Comparison of ENCODE assay signal across 11 cellular contexts in the genomic region with DNA sequence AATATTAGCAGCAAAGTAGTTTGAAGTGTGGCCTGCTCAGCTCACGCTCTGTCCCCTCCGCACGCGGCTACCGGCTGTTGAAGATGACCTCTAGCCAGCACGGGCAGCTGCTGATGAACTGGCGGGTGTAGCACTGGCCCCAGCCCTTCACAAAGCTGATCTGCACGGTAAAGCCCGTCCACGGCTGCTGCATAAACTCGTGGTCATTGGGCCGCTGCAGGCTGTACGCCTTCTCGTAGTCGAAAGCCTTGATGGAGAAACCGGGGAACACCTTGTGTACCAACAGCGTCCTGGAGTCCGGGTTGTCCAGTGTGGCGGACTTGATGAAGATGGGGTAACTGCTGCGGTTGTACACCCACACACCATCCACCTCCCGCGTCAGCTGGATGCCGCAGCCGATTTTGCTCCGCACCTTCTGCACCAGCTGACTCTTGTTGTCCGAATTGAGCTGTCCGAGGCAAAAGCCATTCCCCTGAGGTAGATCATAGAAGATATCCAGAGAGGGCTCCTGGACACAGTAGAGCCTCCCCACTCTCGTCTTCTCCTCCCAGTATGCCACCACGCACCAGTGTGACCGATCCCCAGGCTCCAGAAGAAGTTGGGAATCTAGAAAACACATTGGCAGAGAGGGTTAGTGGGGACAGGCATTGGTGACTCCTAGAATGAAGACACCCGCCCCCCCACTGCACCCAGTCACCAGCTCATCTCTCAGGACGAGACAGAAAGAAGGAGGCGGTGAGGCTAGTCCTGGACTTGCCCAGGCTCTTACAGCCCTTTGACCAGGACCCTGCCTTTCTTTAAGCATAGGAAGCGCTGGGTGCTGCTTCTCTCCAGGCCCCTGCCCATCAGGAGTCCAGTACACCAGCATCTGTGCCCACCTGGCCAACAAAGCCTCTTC. TPM values are rescaled to one million over a fixed set of nuclear protein-coding genes. Genes with fewer than 3 reads are reported as not detected.
DNase-seq lines count a peak whose midpoint lies in the region; ATAC-seq and TF ChIP-seq lines count a peak whose summit lies in the region.
"Had no signal": no experiment of that assay in that cellular context is flagged by ENCODE, and none has a peak within 500 bp of the region (broad histone marks: within the 10 kb centered on the region; RNA-seq: fewer than 3 reads in every experiment).

No MANE protein-coding gene starts in this region.

- H3F3A ChIP-seq in PC-9 (ENCODE audit: insufficient read depth, low read depth) = peaks cover 11% of the 10 kb centered on the region; the same call in 1 of the 2 replicates

- CTCF ChIA-PET in HEK293 (lab: Yijun Ruan, JAX) = interaction anchor here (0.7 to 1.6 kb wide), 4 partner anchors 26 to 210 kb away, joined by 3 read pairs; no protein-coding TSS in a partner anchor
- CTCF ChIA-PET in PC-9 (lab: Charles Lee) = no interaction called here

- 0 out of 2 replicates have a peak overlapping the region, but pooled peaks have one; percentile 31 for H3K27ac ChIP-seq in HEK293 (ENCODE audit: extremely low read depth, low read depth, low read length)
- H3K27ac ChIP-seq in PC-9 = no peak overlapping the region

- H3K36me3 ChIP-seq in HEK293 (ENCODE audit: control insufficient read depth in 2 of 2, insufficient read depth in 1 of 2, low read length in 2 of 2) (peaks cover 13 to 52% of the 10 kb centered on the region in 2 experiments), adipocyte (ENCODE audit: control insufficient read depth, insufficient read depth, low read length, severe bottlenecking) (peaks cover 24% of the 10 kb centered on the region), skeletal muscle satellite cell (ENCODE audit: insufficient read depth, low read length) (peaks cover 47% of the 10 kb centered on the region), PC-9 (ENCODE audit: low read depth) (no peaks in the 10 kb centered on the region)

- no peak for ATAC-seq in HG02884 (IDR thresholded peaks at IDR 0.05; ENCODE audit: unreplicated experiment)
- ATAC-seq: stimulated activated naive CD8-positive, alpha-beta T cell treated with anti-CD3 and anti-CD28 coated beads, Interleukin-15, Interleukin-2, amounts not matched to agents 100 U/mL and 50 U/mL, for 24 hours had no signal

- H3K4me1 ChIP-seq in HEK293 (ENCODE audit: control insufficient read depth, insufficient read depth, low read length) (peaks cover 29% of the 10 kb centered on the region), adipocyte (ENCODE audit: control insufficient read depth, insufficient read depth, low read length) (peaks cover 51% of the 10 kb centered on the region), skeletal muscle satellite cell (ENCODE audit: control insufficient read depth, insufficient read depth, low read length) (peaks cover 58% of the 10 kb centered on the region), PC-9 (replicated peaks; ENCODE audit: insufficient read depth) (no peaks in the 10 kb centered on the region)

- no peaks in the 10 kb centered on the region for H3K9me2 ChIP-seq in PC-9 (ENCODE audit: insufficient read depth)

- POLR2A ChIA-PET in HEK293 (lab: Yijun Ruan, JAX) (interaction anchor here (0.5 to 1.1 kb wide), 3 partner anchors 30 to 142 kb away, joined by 3 to 5 read pairs (median 3); no protein-coding TSS in a partner anchor), PC-9 (lab: Charles Lee; ENCODE audit: unreplicated experiment) (interaction anchor here (0.7 kb wide), 1 partner anchor 53 kb away, joined by 12 read pairs; no protein-coding TSS in a partner anchor)

- H3K9ac ChIP-seq in adipocyte (ENCODE audit: low read length) (peak overlapping the region; percentile 67), skeletal muscle satellite cell (ENCODE audit: low read depth, low read length) (peak overlapping the region; percentile 39)

- H4K20me1 ChIP-seq in PC-9 (ENCODE audit: insufficient read depth) = peaks cover 31% of the 10 kb centered on the region

- H3K9me3 ChIP-seq in HEK293 (ENCODE audit: control insufficient read depth, insufficient read depth, low read depth, low read length) = no peaks in the 10 kb centered on the region
- no peaks in the 10 kb centered on the region for H3K9me3 ChIP-seq in adipocyte (ENCODE audit: control insufficient read depth, low read length)
- no peaks in the 10 kb centered on the region for H3K9me3 ChIP-seq in skeletal muscle satellite cell (replicated peaks; ENCODE audit: low read length)
- H3K9me3 ChIP-seq in PC-9 (ENCODE audit: insufficient read depth, low read depth) = no peaks in the 10 kb centered on the region

- no TSS peak for BruUV-seq in PC-9 (replicated peaks; lab: Mats Ljungman, UMichigan)

- H3K4me2 ChIP-seq in skeletal muscle satellite cell (ENCODE audit: low read length) (peak overlapping the region; percentile 39), PC-9 (no peak overlapping the region)

- peaks cover 22% of the 10 kb centered on the region for H3K79me2 ChIP-seq in PC-9 (ENCODE audit: low read depth)

- DNase-seq in adipocyte (ENCODE audit: low read depth) (no peak), kidney tubule cell (ENCODE audit: low spot score) (peak; percentile 2), NCI-H2196 (lab: John Stamatoyannopoulos, UW; ENCODE audit: unreplicated experiment) (no peak), PC-9 (no peak), NCI-H2081 treated with DMSO at 0.1 percent for 48 hours (lab: John Stamatoyannopoulos, UW) (no peak)
- DNase-seq: activated B cell treated with CpG ODN at 0.5 μM for 24 hours; NCI-H526 treated with DMSO at 0.1 percent for 48 hours; stimulated activated naive CD8-positive, alpha-beta T cell treated with anti-CD3 and anti-CD28 coated beads, Interleukin-15, Interleukin-2, amounts not matched to agents 100 U/mL and 50 U/mL, for 24 hours had no signal

- intact Hi-C loops in PC-9 (cut with micrococcal nuclease; ENCODE audit: unreplicated experiment) = no loop called here

- TF ChIP-seq CTCF in HEK293 (tag by site-specific recombination; IDR thresholded peaks at IDR 0.05) (no peak), PC-9 (conservative IDR thresholded peaks at IDR 0.05) (no peak)

- H3K27me3 ChIP-seq in adipocyte (replicated peaks; ENCODE audit: control insufficient read depth, insufficient read depth, low read length) (no peaks in the 10 kb centered on the region), skeletal muscle satellite cell (ENCODE audit: control insufficient read depth, insufficient read depth, low read length) (no peaks in the 10 kb centered on the region), PC-9 (ENCODE audit: insufficient read depth, low read depth) (no peaks in the 10 kb centered on the region)

- no peak overlapping the region for H2AFZ ChIP-seq in PC-9

- H3K4me3 ChIP-seq in HEK293 (ENCODE audit: low read depth, low read length) (no peak overlapping the region), adipocyte (ENCODE audit: low read length) (peak overlapping the region; percentile 71), skeletal muscle satellite cell (ENCODE audit: low read length) (peak overlapping the region; percentile 7), PC-9 (no peak overlapping the region)

TF ChIP-seq in HEK293, 187 proteins besides CTCF, POLR2A, EP300 and RAD21 (continues in another document):
- TF ChIP-seq ZNF560 (tag by site-specific recombination; IDR thresholded peaks at IDR 0.05; ENCODE audit: borderline replicate concordance) (no peak), ZNF324 (tag by site-specific recombination; IDR thresholded peaks at IDR 0.05) (no peak), ZNF768 (tag by site-specific recombination; IDR thresholded peaks at IDR 0.05) (no peak), ZNF677 (tag by site-specific recombination; IDR thresholded peaks at IDR 0.05) (no peak), ZSCAN16 (tag by site-specific recombination; IDR thresholded peaks at IDR 0.05) (no peak), ZNF473 (tag by site-specific recombination; IDR thresholded peaks at IDR 0.05) (no peak)
- TF ChIP-seq, protein P1, sequence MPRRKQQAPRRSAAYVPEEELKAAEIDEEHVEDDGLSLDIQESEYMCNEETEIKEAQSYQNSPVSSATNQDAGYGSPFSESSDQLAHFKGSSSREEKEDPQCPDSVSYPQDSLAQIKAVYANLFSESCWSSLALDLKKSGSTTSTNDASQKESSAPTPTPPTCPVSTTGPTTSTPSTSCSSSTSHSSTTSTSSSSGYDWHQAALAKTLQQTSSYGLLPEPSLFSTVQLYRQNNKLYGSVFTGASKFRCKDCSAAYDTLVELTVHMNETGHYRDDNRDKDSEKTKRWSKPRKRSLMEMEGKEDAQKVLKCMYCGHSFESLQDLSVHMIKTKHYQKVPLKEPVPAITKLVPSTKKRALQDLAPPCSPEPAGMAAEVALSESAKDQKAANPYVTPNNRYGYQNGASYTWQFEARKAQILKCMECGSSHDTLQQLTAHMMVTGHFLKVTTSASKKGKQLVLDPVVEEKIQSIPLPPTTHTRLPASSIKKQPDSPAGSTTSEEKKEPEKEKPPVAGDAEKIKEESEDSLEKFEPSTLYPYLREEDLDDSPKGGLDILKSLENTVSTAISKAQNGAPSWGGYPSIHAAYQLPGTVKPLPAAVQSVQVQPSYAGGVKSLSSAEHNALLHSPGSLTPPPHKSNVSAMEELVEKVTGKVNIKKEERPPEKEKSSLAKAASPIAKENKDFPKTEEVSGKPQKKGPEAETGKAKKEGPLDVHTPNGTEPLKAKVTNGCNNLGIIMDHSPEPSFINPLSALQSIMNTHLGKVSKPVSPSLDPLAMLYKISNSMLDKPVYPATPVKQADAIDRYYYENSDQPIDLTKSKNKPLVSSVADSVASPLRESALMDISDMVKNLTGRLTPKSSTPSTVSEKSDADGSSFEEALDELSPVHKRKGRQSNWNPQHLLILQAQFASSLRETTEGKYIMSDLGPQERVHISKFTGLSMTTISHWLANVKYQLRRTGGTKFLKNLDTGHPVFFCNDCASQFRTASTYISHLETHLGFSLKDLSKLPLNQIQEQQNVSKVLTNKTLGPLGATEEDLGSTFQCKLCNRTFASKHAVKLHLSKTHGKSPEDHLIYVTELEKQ (tag by site-specific recombination; IDR thresholded peaks at IDR 0.05; ENCODE audit: borderline replicate concordance) = no peak
- TF ChIP-seq, protein P2, sequence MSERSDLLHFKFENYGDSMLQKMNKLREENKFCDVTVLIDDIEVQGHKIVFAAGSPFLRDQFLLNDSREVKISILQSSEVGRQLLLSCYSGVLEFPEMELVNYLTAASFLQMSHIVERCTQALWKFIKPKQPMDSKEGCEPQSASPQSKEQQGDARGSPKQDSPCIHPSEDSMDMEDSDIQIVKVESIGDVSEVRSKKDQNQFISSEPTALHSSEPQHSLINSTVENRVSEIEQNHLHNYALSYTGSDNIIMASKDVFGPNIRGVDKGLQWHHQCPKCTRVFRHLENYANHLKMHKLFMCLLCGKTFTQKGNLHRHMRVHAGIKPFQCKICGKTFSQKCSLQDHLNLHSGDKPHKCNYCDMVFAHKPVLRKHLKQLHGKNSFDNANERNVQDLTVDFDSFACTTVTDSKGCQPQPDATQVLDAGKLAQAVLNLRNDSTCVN (tag by site-specific recombination; optimal IDR thresholded peaks at IDR 0.05) = no peak

RNA-seq across cellular contexts. Expression of a gene that starts 29.2 kb away (rescaled TPM):
- total RNA-seq in skeletal muscle satellite cell (2012; rRNA removed) = 4.8 and 7.6 TPM in 2 replicates
- 5.0 and 5.8 TPM in 2 replicates for total RNA-seq in PC-9 (2021)

Comparison
In these comparisons a context has a peak if more than half of its experiments do, and no peak if none do; other contexts are left out.
1. H3K4me3 ChIP-seq: peak in adipocyte (single experiment) and skeletal muscle satellite cell (single experiment); none in HEK293 (single experiment) and PC-9 (single experiment).